10 cellular contexts compared by ENCODE assay signal in genomic region chr13:20441879-20442278, GRCh38.
DNase-seq lines count a peak whose midpoint lies in the region; ATAC-seq and TF ChIP-seq lines count a peak whose summit lies in the region.
"Had no signal": no experiment of that assay in that cellular context is flagged by ENCODE, and none has a peak within 500 bp of the region (broad histone marks: within the 10 kb centered on the region; RNA-seq: fewer than 3 reads in every experiment).

No MANE protein-coding gene starts in this region.

- TF ChIP-seq CTCF in fibroblast of villous mesenchyme (IDR thresholded peaks at IDR 0.05; ENCODE audit: insufficient read depth, low read depth, low read length) (no peak), tibial artery (IDR thresholded peaks at IDR 0.05) (no peak)

- peaks cover 0 to 7% (median 0%) of the 10 kb centered on the region in 3 donors for H3K9me3 ChIP-seq in tibial artery

- H3K4me3 ChIP-seq in fibroblast of villous mesenchyme (ENCODE audit: low read depth, low read length) (no peak overlapping the region), tibial artery (no peak overlapping the region)

- no peaks in the 10 kb centered on the region for H3K9me3 Mint-ChIP-seq in stimulated activated naive CD8-positive, alpha-beta T cell treated with anti-CD3 and anti-CD28 coated beads, Interleukin-15, amount 100 ng/mL, for 72 hours

- no peaks in the 10 kb centered on the region for H3K27me3 Mint-ChIP-seq in stimulated activated naive CD8-positive, alpha-beta T cell treated with anti-CD3 and anti-CD28 coated beads, Interleukin-15, amount 100 ng/mL, for 72 hours

- H3K4me1 ChIP-seq in tibial artery, result no peaks in the 10 kb centered on the region

- intact Hi-C loops in tibial artery (cut with DNase I; ENCODE audit: low total_unique reads), result no loop called here

- no peaks in the 10 kb centered on the region for H3K27me3 ChIP-seq in tibial artery

- peaks cover 0 to 11% (median 0%) of the 10 kb centered on the region in 3 donors for H3K36me3 ChIP-seq in tibial artery

- H3K4me3 Mint-ChIP-seq in stimulated activated naive CD8-positive, alpha-beta T cell treated with anti-CD3 and anti-CD28 coated beads, Interleukin-15, amount 100 ng/mL, for 72 hours, result no peak overlapping the region

- in situ Hi-C loops in SK-MEL-5 (cut with HindIII; ENCODE audit: low pct_unique_long_range_greater_than_20kb, low sequenced_read_pairs), result no loop called here

- ATAC-seq in HG02759 (IDR thresholded peaks at IDR 0.05; ENCODE audit: unreplicated experiment) (peak; percentile 47), GM21737 (IDR thresholded peaks at IDR 0.05; ENCODE audit: unreplicated experiment) (no peak), HG03457 (IDR thresholded peaks at IDR 0.05; ENCODE audit: unreplicated experiment) (no peak)
- peak; percentile 63 for ATAC-seq in stimulated activated naive CD8-positive, alpha-beta T cell treated with anti-CD3 and anti-CD28 coated beads, Interleukin-15, amount 100 ng/mL, for 72 hours

- DNase-seq in SK-MEL-5 (ENCODE audit: low read depth, low spot score) (peak; percentile 99), fibroblast of villous mesenchyme (ENCODE audit: low read depth) (peak; percentile 12), tibial artery (no peak)
- DNase-seq in stimulated activated naive CD8-positive, alpha-beta T cell treated with anti-CD3 and anti-CD28 coated beads, Interleukin-15, amount 100 ng/mL, for 72 hours, result no peak
- DNase-seq: activated gamma-delta T cell treated with Interleukin-2 at 50 U/mL for 16 hours, DMS79 treated with DMSO at 0.1 percent for 48 hours, NCI-H1105 treated with DMSO at 0.1 percent for 48 hours had no signal

- H3K27ac ChIP-seq in tibial artery, result no peak overlapping the region

- H3K27ac Mint-ChIP-seq in stimulated activated naive CD8-positive, alpha-beta T cell treated with anti-CD3 and anti-CD28 coated beads, Interleukin-15, amount 100 ng/mL, for 72 hours, result peak overlapping the region in 1 of 2 donors; percentile 48

- peaks cover 11% of the 10 kb centered on the region for H3K4me1 Mint-ChIP-seq in stimulated activated naive CD8-positive, alpha-beta T cell treated with anti-CD3 and anti-CD28 coated beads, Interleukin-15, amount 100 ng/mL, for 72 hours

Comparison
In these comparisons a context has a peak if more than half of its experiments do, and no peak if none do; other contexts are left out.
1. ATAC-seq: peak in HG02759 (single experiment) and stimulated activated naive CD8-positive, alpha-beta T cell treated with anti-CD3 and anti-CD28 coated beads, Interleukin-15, amount 100 ng/mL, for 72 hours (single experiment); none in GM21737 (single experiment) and HG03457 (single experiment).
2. DNase-seq: peak in SK-MEL-5 (single experiment) and fibroblast of villous mesenchyme (single experiment); none in stimulated activated naive CD8-positive, alpha-beta T cell treated with anti-CD3 and anti-CD28 coated beads, Interleukin-15, amount 100 ng/mL, for 72 hours (0 of 2) and tibial artery (0 of 2).